ENCODE assay signal across 1 cellular context in genomic region chr19:28793391-28794168, GRCh38.
TF ChIP-seq lines count a peak whose summit lies in the region.

No MANE protein-coding gene starts in this region.

TF ChIP-seq in H1, 55 proteins besides CTCF, POLR2A, EP300 and RAD21 (continued from another document):
- TF ChIP-seq, protein P1, sequence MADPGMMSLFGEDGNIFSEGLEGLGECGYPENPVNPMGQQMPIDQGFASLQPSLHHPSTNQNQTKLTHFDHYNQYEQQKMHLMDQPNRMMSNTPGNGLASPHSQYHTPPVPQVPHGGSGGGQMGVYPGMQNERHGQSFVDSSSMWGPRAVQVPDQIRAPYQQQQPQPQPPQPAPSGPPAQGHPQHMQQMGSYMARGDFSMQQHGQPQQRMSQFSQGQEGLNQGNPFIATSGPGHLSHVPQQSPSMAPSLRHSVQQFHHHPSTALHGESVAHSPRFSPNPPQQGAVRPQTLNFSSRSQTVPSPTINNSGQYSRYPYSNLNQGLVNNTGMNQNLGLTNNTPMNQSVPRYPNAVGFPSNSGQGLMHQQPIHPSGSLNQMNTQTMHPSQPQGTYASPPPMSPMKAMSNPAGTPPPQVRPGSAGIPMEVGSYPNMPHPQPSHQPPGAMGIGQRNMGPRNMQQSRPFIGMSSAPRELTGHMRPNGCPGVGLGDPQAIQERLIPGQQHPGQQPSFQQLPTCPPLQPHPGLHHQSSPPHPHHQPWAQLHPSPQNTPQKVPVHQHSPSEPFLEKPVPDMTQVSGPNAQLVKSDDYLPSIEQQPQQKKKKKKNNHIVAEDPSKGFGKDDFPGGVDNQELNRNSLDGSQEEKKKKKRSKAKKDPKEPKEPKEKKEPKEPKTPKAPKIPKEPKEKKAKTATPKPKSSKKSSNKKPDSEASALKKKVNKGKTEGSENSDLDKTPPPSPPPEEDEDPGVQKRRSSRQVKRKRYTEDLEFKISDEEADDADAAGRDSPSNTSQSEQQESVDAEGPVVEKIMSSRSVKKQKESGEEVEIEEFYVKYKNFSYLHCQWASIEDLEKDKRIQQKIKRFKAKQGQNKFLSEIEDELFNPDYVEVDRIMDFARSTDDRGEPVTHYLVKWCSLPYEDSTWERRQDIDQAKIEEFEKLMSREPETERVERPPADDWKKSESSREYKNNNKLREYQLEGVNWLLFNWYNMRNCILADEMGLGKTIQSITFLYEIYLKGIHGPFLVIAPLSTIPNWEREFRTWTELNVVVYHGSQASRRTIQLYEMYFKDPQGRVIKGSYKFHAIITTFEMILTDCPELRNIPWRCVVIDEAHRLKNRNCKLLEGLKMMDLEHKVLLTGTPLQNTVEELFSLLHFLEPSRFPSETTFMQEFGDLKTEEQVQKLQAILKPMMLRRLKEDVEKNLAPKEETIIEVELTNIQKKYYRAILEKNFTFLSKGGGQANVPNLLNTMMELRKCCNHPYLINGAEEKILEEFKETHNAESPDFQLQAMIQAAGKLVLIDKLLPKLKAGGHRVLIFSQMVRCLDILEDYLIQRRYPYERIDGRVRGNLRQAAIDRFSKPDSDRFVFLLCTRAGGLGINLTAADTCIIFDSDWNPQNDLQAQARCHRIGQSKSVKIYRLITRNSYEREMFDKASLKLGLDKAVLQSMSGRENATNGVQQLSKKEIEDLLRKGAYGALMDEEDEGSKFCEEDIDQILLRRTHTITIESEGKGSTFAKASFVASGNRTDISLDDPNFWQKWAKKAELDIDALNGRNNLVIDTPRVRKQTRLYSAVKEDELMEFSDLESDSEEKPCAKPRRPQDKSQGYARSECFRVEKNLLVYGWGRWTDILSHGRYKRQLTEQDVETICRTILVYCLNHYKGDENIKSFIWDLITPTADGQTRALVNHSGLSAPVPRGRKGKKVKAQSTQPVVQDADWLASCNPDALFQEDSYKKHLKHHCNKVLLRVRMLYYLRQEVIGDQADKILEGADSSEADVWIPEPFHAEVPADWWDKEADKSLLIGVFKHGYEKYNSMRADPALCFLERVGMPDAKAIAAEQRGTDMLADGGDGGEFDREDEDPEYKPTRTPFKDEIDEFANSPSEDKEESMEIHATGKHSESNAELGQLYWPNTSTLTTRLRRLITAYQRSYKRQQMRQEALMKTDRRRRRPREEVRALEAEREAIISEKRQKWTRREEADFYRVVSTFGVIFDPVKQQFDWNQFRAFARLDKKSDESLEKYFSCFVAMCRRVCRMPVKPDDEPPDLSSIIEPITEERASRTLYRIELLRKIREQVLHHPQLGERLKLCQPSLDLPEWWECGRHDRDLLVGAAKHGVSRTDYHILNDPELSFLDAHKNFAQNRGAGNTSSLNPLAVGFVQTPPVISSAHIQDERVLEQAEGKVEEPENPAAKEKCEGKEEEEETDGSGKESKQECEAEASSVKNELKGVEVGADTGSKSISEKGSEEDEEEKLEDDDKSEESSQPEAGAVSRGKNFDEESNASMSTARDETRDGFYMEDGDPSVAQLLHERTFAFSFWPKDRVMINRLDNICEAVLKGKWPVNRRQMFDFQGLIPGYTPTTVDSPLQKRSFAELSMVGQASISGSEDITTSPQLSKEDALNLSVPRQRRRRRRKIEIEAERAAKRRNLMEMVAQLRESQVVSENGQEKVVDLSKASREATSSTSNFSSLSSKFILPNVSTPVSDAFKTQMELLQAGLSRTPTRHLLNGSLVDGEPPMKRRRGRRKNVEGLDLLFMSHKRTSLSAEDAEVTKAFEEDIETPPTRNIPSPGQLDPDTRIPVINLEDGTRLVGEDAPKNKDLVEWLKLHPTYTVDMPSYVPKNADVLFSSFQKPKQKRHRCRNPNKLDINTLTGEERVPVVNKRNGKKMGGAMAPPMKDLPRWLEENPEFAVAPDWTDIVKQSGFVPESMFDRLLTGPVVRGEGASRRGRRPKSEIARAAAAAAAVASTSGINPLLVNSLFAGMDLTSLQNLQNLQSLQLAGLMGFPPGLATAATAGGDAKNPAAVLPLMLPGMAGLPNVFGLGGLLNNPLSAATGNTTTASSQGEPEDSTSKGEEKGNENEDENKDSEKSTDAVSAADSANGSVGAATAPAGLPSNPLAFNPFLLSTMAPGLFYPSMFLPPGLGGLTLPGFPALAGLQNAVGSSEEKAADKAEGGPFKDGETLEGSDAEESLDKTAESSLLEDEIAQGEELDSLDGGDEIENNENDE (IDR thresholded peaks at IDR 0.05; ENCODE audit: insufficient replicate concordance, low read length), result no peak
- 0 out of 2 replicates have a peak, but pooled peaks have one; percentile 51 for TF ChIP-seq RBBP5 (IDR thresholded peaks at IDR 0.05; ENCODE audit: borderline replicate concordance, low read depth, low read length)
- no peak for TF ChIP-seq KDM1A (IDR thresholded peaks at IDR 0.05; ENCODE audit: borderline replicate concordance, low read length)
- no peak for TF ChIP-seq SP2 (IDR thresholded peaks at IDR 0.05; ENCODE audit: low read length)
- TF ChIP-seq CHD1 (IDR thresholded peaks at IDR 0.05; ENCODE audit: low read depth, low read length), result no peak
- 0 out of 2 replicates have a peak, but pooled peaks have one; percentile 33 for TF ChIP-seq TBP (IDR thresholded peaks at IDR 0.05; ENCODE audit: low read depth, low read length)
- TF ChIP-seq TCF12 (IDR thresholded peaks at IDR 0.05; ENCODE audit: low read depth, low read length), result 0 out of 2 replicates have a peak, but pooled peaks have one; percentile 18
- TF ChIP-seq ASH2L (IDR thresholded peaks at IDR 0.05; ENCODE audit: low read length), result peak; percentile 41
- peak; percentile 71 for TF ChIP-seq SUZ12 (IDR thresholded peaks at IDR 0.05; ENCODE audit: low read length)
- TF ChIP-seq CHD2 (IDR thresholded peaks at IDR 0.05; ENCODE audit: low read length), result no peak
- no peak for TF ChIP-seq CREB1 (IDR thresholded peaks at IDR 0.05)
- TF ChIP-seq SIRT6 (IDR thresholded peaks at IDR 0.05; ENCODE audit: low read length), result no peak
- TF ChIP-seq RFX5 (IDR thresholded peaks at IDR 0.05; ENCODE audit: borderline replicate concordance, low read depth, low read length), result no peak
- TF ChIP-seq KDM4A (IDR thresholded peaks at IDR 0.05; ENCODE audit: low read depth, low read length, severe bottlenecking), result peak; percentile 94
- TF ChIP-seq EZH2 (IDR thresholded peaks at IDR 0.05; ENCODE audit: low read depth, low read length, severe bottlenecking), result peak; percentile 46
- 0 out of 2 replicates have a peak, but pooled peaks have one; percentile 33 for TF ChIP-seq TAF1 (IDR thresholded peaks at IDR 0.05; ENCODE audit: low read depth, low read length)
TF ChIP-seq in H1: peak in this region for 10.
